Comparison of ENCODE assay signal across 2 cellular contexts in the genomic region with DNA sequence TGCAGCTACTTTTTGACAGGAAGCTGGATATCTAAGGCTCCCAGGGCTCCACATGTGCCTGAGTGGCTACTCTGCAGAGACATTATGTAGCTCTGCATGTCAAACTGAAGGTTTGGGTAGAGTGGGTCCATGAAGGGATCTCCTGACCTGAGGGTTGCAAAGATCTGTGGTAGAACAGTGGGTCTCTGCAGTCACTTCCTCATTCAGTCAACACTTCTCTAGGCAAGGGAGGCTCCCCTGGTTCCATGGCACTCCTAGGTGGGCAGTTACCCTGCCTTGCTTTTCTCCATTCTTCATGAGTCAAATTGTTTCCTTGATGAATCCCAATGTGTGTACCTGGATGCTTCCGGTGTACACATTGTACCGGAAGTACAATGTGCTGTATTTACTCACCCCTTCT.
TF ChIP-seq lines count a peak whose summit lies in the region.

No MANE protein-coding gene starts in this region.

TF ChIP-seq in IMR-90, 13 proteins besides CTCF, POLR2A, EP300 and RAD21:
- TF ChIP-seq BHLHE40 (IDR thresholded peaks at IDR 0.05; ENCODE audit: low read depth, low read length): no peak
- no peak for TF ChIP-seq MAFK (IDR thresholded peaks at IDR 0.05; ENCODE audit: low read depth, low read length)
- TF ChIP-seq, protein P1, sequence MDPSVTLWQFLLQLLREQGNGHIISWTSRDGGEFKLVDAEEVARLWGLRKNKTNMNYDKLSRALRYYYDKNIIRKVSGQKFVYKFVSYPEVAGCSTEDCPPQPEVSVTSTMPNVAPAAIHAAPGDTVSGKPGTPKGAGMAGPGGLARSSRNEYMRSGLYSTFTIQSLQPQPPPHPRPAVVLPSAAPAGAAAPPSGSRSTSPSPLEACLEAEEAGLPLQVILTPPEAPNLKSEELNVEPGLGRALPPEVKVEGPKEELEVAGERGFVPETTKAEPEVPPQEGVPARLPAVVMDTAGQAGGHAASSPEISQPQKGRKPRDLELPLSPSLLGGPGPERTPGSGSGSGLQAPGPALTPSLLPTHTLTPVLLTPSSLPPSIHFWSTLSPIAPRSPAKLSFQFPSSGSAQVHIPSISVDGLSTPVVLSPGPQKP (IDR thresholded peaks at IDR 0.05; ENCODE audit: borderline replicate concordance, low read depth, low read length): no peak
- no peak for TF ChIP-seq MXI1 (IDR thresholded peaks at IDR 0.05; ENCODE audit: borderline replicate concordance, low read depth, low read length)
- TF ChIP-seq CEBPB (IDR thresholded peaks at IDR 0.05; ENCODE audit: low read depth, low read length): no peak
- no peak for TF ChIP-seq CHD1 (IDR thresholded peaks at IDR 0.05; ENCODE audit: low read depth, low read length)
- no peak for TF ChIP-seq MAZ (IDR thresholded peaks at IDR 0.05; ENCODE audit: borderline replicate concordance, low read depth, low read length)
- TF ChIP-seq RCOR1 (IDR thresholded peaks at IDR 0.05; ENCODE audit: insufficient replicate concordance, low read length): no peak

TF ChIP-seq in GM12878, 131 proteins besides CTCF, POLR2A, EP300 and RAD21:
- TF ChIP-seq POLR2AphosphoS2 (IDR thresholded peaks at IDR 0.05; ENCODE audit: low read depth, low read length): no peak
- TF ChIP-seq TCF3 (IDR thresholded peaks at IDR 0.05; ENCODE audit: borderline replicate concordance, insufficient read depth, low read depth, low read length): no peak
- TF ChIP-seq NBN (IDR thresholded peaks at IDR 0.05): no peak
- no peak for TF ChIP-seq EGR1 (IDR thresholded peaks at IDR 0.05; ENCODE audit: borderline replicate concordance in 1 of 2, low read depth in 2 of 2, low read length in 2 of 2)
- TF ChIP-seq, protein P2, sequence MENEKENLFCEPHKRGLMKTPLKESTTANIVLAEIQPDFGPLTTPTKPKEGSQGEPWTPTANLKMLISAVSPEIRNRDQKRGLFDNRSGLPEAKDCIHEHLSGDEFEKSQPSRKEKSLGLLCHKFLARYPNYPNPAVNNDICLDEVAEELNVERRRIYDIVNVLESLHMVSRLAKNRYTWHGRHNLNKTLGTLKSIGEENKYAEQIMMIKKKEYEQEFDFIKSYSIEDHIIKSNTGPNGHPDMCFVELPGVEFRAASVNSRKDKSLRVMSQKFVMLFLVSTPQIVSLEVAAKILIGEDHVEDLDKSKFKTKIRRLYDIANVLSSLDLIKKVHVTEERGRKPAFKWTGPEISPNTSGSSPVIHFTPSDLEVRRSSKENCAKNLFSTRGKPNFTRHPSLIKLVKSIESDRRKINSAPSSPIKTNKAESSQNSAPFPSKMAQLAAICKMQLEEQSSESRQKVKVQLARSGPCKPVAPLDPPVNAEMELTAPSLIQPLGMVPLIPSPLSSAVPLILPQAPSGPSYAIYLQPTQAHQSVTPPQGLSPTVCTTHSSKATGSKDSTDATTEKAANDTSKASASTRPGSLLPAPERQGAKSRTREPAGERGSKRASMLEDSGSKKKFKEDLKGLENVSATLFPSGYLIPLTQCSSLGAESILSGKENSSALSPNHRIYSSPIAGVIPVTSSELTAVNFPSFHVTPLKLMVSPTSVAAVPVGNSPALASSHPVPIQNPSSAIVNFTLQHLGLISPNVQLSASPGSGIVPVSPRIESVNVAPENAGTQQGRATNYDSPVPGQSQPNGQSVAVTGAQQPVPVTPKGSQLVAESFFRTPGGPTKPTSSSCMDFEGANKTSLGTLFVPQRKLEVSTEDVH (IDR thresholded peaks at IDR 0.05; ENCODE audit: low read depth, partially characterized antibody): no peak
- no peak for TF ChIP-seq MEF2A (IDR thresholded peaks at IDR 0.05; ENCODE audit: insufficient read depth, low read depth, low read length)
- no peak for TF ChIP-seq BHLHE40 (IDR thresholded peaks at IDR 0.05; ENCODE audit: borderline replicate concordance in 1 of 2, low read depth in 2 of 2, low read length in 1 of 2)
- TF ChIP-seq SPI1 (IDR thresholded peaks at IDR 0.05; ENCODE audit: borderline replicate concordance, insufficient read depth, low read depth, low read length): peak; percentile 53; the same call in 1 of the 2 replicates
TF ChIP-seq in GM12878: peak in this region for 1.
